14 cellular contexts compared by ENCODE assay signal in genomic region chr3:197753263-197753662, GRCh38. TPM values are rescaled to one million over a fixed set of nuclear protein-coding genes. Genes with fewer than 3 reads are reported as not detected.
A peak's percentile ranks its signal among the peaks of the same experiment; 100 is the strongest.
DNase-seq lines count a peak whose midpoint lies in the region; ATAC-seq and TF ChIP-seq lines count a peak whose summit lies in the region.
"Had no signal": no experiment of that assay in that cellular context is flagged by ENCODE, and none has a peak within 500 bp of the region (broad histone marks: within the 10 kb centered on the region; RNA-seq: fewer than 3 reads in every experiment).

No MANE protein-coding gene starts in this region.

- WGBS in endodermal cell (ENCODE audit: insufficient coverage in 1 of 2, insufficient read length in 1 of 2), 2 experiments = 94 to 100% methylated on average over 1 to 3 of the region's 3 CpGs

- H3F3A ChIP-seq in Loucy (ENCODE audit: low read depth) = no peaks in the 10 kb centered on the region; the same call in 1 of the 2 replicates

- no peaks in the 10 kb centered on the region for H3K9me3 Mint-ChIP-seq in activated naive CD8-positive, alpha-beta T cell (ENCODE audit: low read depth)
- H3K9me3 Mint-ChIP-seq in activated naive CD8-positive, alpha-beta T cell treated with anti-CD3 and anti-CD28 coated beads for 36 hours = no peaks in the 10 kb centered on the region
- H3K9me3 Mint-ChIP-seq in endodermal cell = no peaks in the 10 kb centered on the region
- H3K9me3 Mint-ChIP-seq in stimulated activated memory B cell treated with anti-CD40 and anti-IgM and Interleukin-4, amounts not matched to agents 10 μg/mL and 1 μg/mL and 100 μg/mL, for 72 hours = no peaks in the 10 kb centered on the region
- no peaks in the 10 kb centered on the region for H3K9me3 Mint-ChIP-seq in activated CD8-positive, alpha-beta memory T cell treated with anti-CD3 and anti-CD28 coated beads, Interleukin-2, amount 10 ng/mL, durations not matched to agents 7 days and 5 days (ENCODE audit: low read depth)
- H3K9me3 Mint-ChIP-seq: naive B cell had no signal

- ATAC-seq in stimulated activated memory B cell treated with anti-CD40 and anti-IgM and Interleukin-4, amounts not matched to agents 10 μg/mL and 1 μg/mL and 100 μg/mL, for 72 hours = no peak
- ATAC-seq in activated CD8-positive, alpha-beta memory T cell treated with anti-CD3 and anti-CD28 coated beads, Interleukin-2, amount 10 ng/mL, durations not matched to agents 7 days and 5 days = no peak
- no peak for ATAC-seq in GM18868 (IDR thresholded peaks at IDR 0.05; ENCODE audit: unreplicated experiment)
- ATAC-seq in HG03175 (IDR thresholded peaks at IDR 0.05; ENCODE audit: unreplicated experiment) = no peak
- ATAC-seq: Right ventricle myocardium inferior had no signal

- peaks cover 45% of the 10 kb centered on the region for H3K4me1 ChIP-seq in Loucy (ENCODE audit: insufficient read depth, low read length, poor library complexity, severe bottlenecking)
- H3K4me1 ChIP-seq in endodermal cell (ENCODE audit: control insufficient read depth, insufficient read depth, low read length) = no peaks in the 10 kb centered on the region

- peak overlapping the region; percentile 87 for H3K4me2 ChIP-seq in Loucy (ENCODE audit: low read depth, low read length, poor library complexity, severe bottlenecking)

- H3K9ac ChIP-seq in Loucy (ENCODE audit: low read depth, low read length, poor library complexity, severe bottlenecking) (no peak overlapping the region), endodermal cell (ENCODE audit: extremely low read depth, low read length, poor library complexity, severe bottlenecking) (no peak overlapping the region)

- H3K36me3 ChIP-seq in Loucy (ENCODE audit: insufficient read depth, low read length) (peaks cover 18% of the 10 kb centered on the region; the same call in 1 of the 2 replicates), endodermal cell (ENCODE audit: control insufficient read depth, insufficient read depth, low read length) (peaks cover 19% of the 10 kb centered on the region)

- peaks cover 45% of the 10 kb centered on the region for H4K20me1 ChIP-seq in Loucy (ENCODE audit: insufficient read depth, low read length, poor library complexity, severe bottlenecking)

- DNase-seq in activated naive CD8-positive, alpha-beta T cell treated with anti-CD3 and anti-CD28 coated beads for 36 hours = no peak
- DNase-seq in endodermal cell = no peak
- DNase-seq in activated CD8-positive, alpha-beta memory T cell treated with anti-CD3 and anti-CD28 coated beads, Interleukin-2, amount 10 ng/mL, durations not matched to agents 7 days and 5 days = no peak
- DNase-seq: activated gamma-delta T cell treated with Interleukin-2 at 50 U/mL for 16 hours; central memory CD4-positive, alpha-beta T cell; naive B cell; stimulated activated CD8-positive, alpha-beta memory T cell treated with anti-CD3 and anti-CD28 coated beads, Interleukin-4, amount 100 ng/mL, for 48 hours had no signal

- CTCF ChIA-PET in activated CD8-positive, alpha-beta memory T cell treated with anti-CD3 and anti-CD28 coated beads, Interleukin-2, amount 10 ng/mL, durations not matched to agents 7 days and 5 days (lab: Charles Lee) = interaction anchor here (0.9 to 1.0 kb wide), 4 partner anchors 11 to 152 kb away, joined by 3 read pairs; no protein-coding TSS in a partner anchor

- no peak overlapping the region for H3K27ac ChIP-seq in endodermal cell (ENCODE audit: low read depth, low read length)
- H3K27ac ChIP-seq: VCaP had no signal

- H3K9me3 ChIP-seq in Loucy (ENCODE audit: insufficient read depth, low read depth, low read length) = no peaks in the 10 kb centered on the region
- H3K9me3 ChIP-seq in endodermal cell (ENCODE audit: control insufficient read depth, low read length) = no peaks in the 10 kb centered on the region

- no peaks in the 10 kb centered on the region for H3K36me3 Mint-ChIP-seq in activated naive CD8-positive, alpha-beta T cell
- H3K36me3 Mint-ChIP-seq in activated naive CD8-positive, alpha-beta T cell treated with anti-CD3 and anti-CD28 coated beads for 36 hours = no peaks in the 10 kb centered on the region
- peaks cover 9% of the 10 kb centered on the region for H3K36me3 Mint-ChIP-seq in endodermal cell (ENCODE audit: low read depth)
- H3K36me3 Mint-ChIP-seq in stimulated activated memory B cell treated with anti-CD40 and anti-IgM and Interleukin-4, amounts not matched to agents 10 μg/mL and 1 μg/mL and 100 μg/mL, for 72 hours = peaks cover 30% of the 10 kb centered on the region
- H3K36me3 Mint-ChIP-seq in activated CD8-positive, alpha-beta memory T cell treated with anti-CD3 and anti-CD28 coated beads, Interleukin-2, amount 10 ng/mL, durations not matched to agents 7 days and 5 days = peaks cover 13% of the 10 kb centered on the region
- H3K36me3 Mint-ChIP-seq: naive B cell had no signal

- H3K9me2 ChIP-seq in Loucy (replicated peaks; ENCODE audit: low read depth, low read length) = no peaks in the 10 kb centered on the region

- peaks cover 60% of the 10 kb centered on the region for H3K4me1 Mint-ChIP-seq in activated naive CD8-positive, alpha-beta T cell (ENCODE audit: low read depth)
- H3K4me1 Mint-ChIP-seq in activated naive CD8-positive, alpha-beta T cell treated with anti-CD3 and anti-CD28 coated beads for 36 hours = peaks cover 34% of the 10 kb centered on the region
- H3K4me1 Mint-ChIP-seq in endodermal cell = peaks cover 11% of the 10 kb centered on the region
- H3K4me1 Mint-ChIP-seq in stimulated activated memory B cell treated with anti-CD40 and anti-IgM and Interleukin-4, amounts not matched to agents 10 μg/mL and 1 μg/mL and 100 μg/mL, for 72 hours = peaks cover 66% of the 10 kb centered on the region
- peaks cover 41% of the 10 kb centered on the region for H3K4me1 Mint-ChIP-seq in activated CD8-positive, alpha-beta memory T cell treated with anti-CD3 and anti-CD28 coated beads, Interleukin-2, amount 10 ng/mL, durations not matched to agents 7 days and 5 days

- H3K27me3 ChIP-seq in Loucy (ENCODE audit: insufficient read depth, low read length, poor library complexity, severe bottlenecking) (no peaks in the 10 kb centered on the region), endodermal cell (ENCODE audit: control insufficient read depth, insufficient read depth, low read length, poor library complexity, severe bottlenecking) (no peaks in the 10 kb centered on the region)

- no peak overlapping the region for H2AFZ ChIP-seq in Loucy (ENCODE audit: low read length)

- no peaks in the 10 kb centered on the region for H3K27me3 Mint-ChIP-seq in activated naive CD8-positive, alpha-beta T cell
- no peaks in the 10 kb centered on the region for H3K27me3 Mint-ChIP-seq in activated naive CD8-positive, alpha-beta T cell treated with anti-CD3 and anti-CD28 coated beads for 36 hours
- H3K27me3 Mint-ChIP-seq in endodermal cell (ENCODE audit: insufficient read depth) = peaks cover 11% of the 10 kb centered on the region
- H3K27me3 Mint-ChIP-seq in stimulated activated memory B cell treated with anti-CD40 and anti-IgM and Interleukin-4, amounts not matched to agents 10 μg/mL and 1 μg/mL and 100 μg/mL, for 72 hours = no peaks in the 10 kb centered on the region
- peaks cover 3% of the 10 kb centered on the region for H3K27me3 Mint-ChIP-seq in activated CD8-positive, alpha-beta memory T cell treated with anti-CD3 and anti-CD28 coated beads, Interleukin-2, amount 10 ng/mL, durations not matched to agents 7 days and 5 days
- H3K27me3 Mint-ChIP-seq: naive B cell had no signal

- TF ChIP-seq CTCF in Loucy (conservative IDR thresholded peaks at IDR 0.05; ENCODE audit: low read length) (peak; percentile 30; the same call in 1 of the 2 replicates), endodermal cell (conservative IDR thresholded peaks at IDR 0.05) (peak; percentile 53)

- H3K27ac Mint-ChIP-seq in activated naive CD8-positive, alpha-beta T cell = peak overlapping the region; percentile 62
- no peak overlapping the region for H3K27ac Mint-ChIP-seq in activated naive CD8-positive, alpha-beta T cell treated with anti-CD3 and anti-CD28 coated beads for 36 hours
- no peak overlapping the region for H3K27ac Mint-ChIP-seq in endodermal cell
- no peak overlapping the region for H3K27ac Mint-ChIP-seq in stimulated activated memory B cell treated with anti-CD40 and anti-IgM and Interleukin-4, amounts not matched to agents 10 μg/mL and 1 μg/mL and 100 μg/mL, for 72 hours
- no peak overlapping the region for H3K27ac Mint-ChIP-seq in activated CD8-positive, alpha-beta memory T cell treated with anti-CD3 and anti-CD28 coated beads, Interleukin-2, amount 10 ng/mL, durations not matched to agents 7 days and 5 days

- H3K4me3 ChIP-seq in Loucy (ENCODE audit: low read length, poor library complexity, severe bottlenecking) = peak overlapping the region; percentile 80
- no peak overlapping the region for H3K4me3 ChIP-seq in endodermal cell (ENCODE audit: low read length)

- H3K79me2 ChIP-seq in Loucy (ENCODE audit: insufficient read depth, low read length) = peaks cover 62% of the 10 kb centered on the region

- H3K4me3 Mint-ChIP-seq in activated naive CD8-positive, alpha-beta T cell = peak overlapping the region; percentile 52
- H3K4me3 Mint-ChIP-seq in activated naive CD8-positive, alpha-beta T cell treated with anti-CD3 and anti-CD28 coated beads for 36 hours = no peak overlapping the region
- H3K4me3 Mint-ChIP-seq in endodermal cell = no peak overlapping the region
- H3K4me3 Mint-ChIP-seq in stimulated activated memory B cell treated with anti-CD40 and anti-IgM and Interleukin-4, amounts not matched to agents 10 μg/mL and 1 μg/mL and 100 μg/mL, for 72 hours = peak overlapping the region; percentile 52
- no peak overlapping the region for H3K4me3 Mint-ChIP-seq in activated CD8-positive, alpha-beta memory T cell treated with anti-CD3 and anti-CD28 coated beads, Interleukin-2, amount 10 ng/mL, durations not matched to agents 7 days and 5 days

RNA-seq across cellular contexts. Expression of gene FYTTD1, which starts 3.6 kb away (rescaled TPM):
- total RNA-seq in activated naive CD8-positive, alpha-beta T cell treated with anti-CD3 and anti-CD28 coated beads for 36 hours = 10 to 100 TPM; 23.2 to 25.0 TPM
- total RNA-seq in endodermal cell = 10 to 100 TPM; 39.0 to 41.5 TPM
- polyA plus RNA-seq in endodermal cell (2013, experiment 1 of 2) = 42.7 TPM
- polyA plus RNA-seq in endodermal cell (2013, experiment 2 of 2) = 38.0 TPM
- 10 to 100 TPM; 35.5 to 50.5 TPM for total RNA-seq in activated CD8-positive, alpha-beta memory T cell treated with anti-CD3 and anti-CD28 coated beads, Interleukin-2, amount 10 ng/mL, durations not matched to agents 7 days and 5 days

RNA-seq across cellular contexts. Expression of gene RUBCN, which starts 16.6 kb away (rescaled TPM):
- 10 to 100 TPM; 23.7 to 24.7 TPM for total RNA-seq in activated naive CD8-positive, alpha-beta T cell treated with anti-CD3 and anti-CD28 coated beads for 36 hours
- 10 to 100 TPM; 17.2 to 18.3 TPM for total RNA-seq in endodermal cell
- polyA plus RNA-seq in endodermal cell (2013, experiment 1 of 2) = 17.0 TPM
- 14.1 TPM for polyA plus RNA-seq in endodermal cell (2013, experiment 2 of 2)
- total RNA-seq in activated CD8-positive, alpha-beta memory T cell treated with anti-CD3 and anti-CD28 coated beads, Interleukin-2, amount 10 ng/mL, durations not matched to agents 7 days and 5 days = 10 to 100 TPM; 55.5 to 58.9 TPM

RNA-seq across cellular contexts. Expression of gene LRCH3, which starts 37.8 kb away (rescaled TPM):
- 10 to 100 TPM; 33.6 to 34.4 TPM for total RNA-seq in activated naive CD8-positive, alpha-beta T cell treated with anti-CD3 and anti-CD28 coated beads for 36 hours
- 10 to 100 TPM; 67.1 to 70.2 TPM for total RNA-seq in endodermal cell
- 36.1 TPM for polyA plus RNA-seq in endodermal cell (2013, experiment 1 of 2)
- polyA plus RNA-seq in endodermal cell (2013, experiment 2 of 2) = 37.5 TPM
- total RNA-seq in activated CD8-positive, alpha-beta memory T cell treated with anti-CD3 and anti-CD28 coated beads, Interleukin-2, amount 10 ng/mL, durations not matched to agents 7 days and 5 days = 10 to 100 TPM; 62.2 to 62.6 TPM

Comparison
In these comparisons a context has a peak if more than half of its experiments do, and no peak if none do; other contexts are left out.
1. H3K4me3 Mint-ChIP-seq: peak in activated naive CD8-positive, alpha-beta T cell (single experiment) and stimulated activated memory B cell treated with anti-CD40 and anti-IgM and Interleukin-4, amounts not matched to agents 10 μg/mL and 1 μg/mL and 100 μg/mL, for 72 hours (single experiment); none in activated naive CD8-positive, alpha-beta T cell treated with anti-CD3 and anti-CD28 coated beads for 36 hours (single experiment), endodermal cell (single experiment) and activated CD8-positive, alpha-beta memory T cell treated with anti-CD3 and anti-CD28 coated beads, Interleukin-2, amount 10 ng/mL, durations not matched to agents 7 days and 5 days (single experiment).